Comparison of ENCODE assay signal across 38 cellular contexts in genomic region chr4:119057417-119057816, GRCh38.
"Had no signal": no experiment of that assay in that cellular context is flagged by ENCODE, and none has a peak within 500 bp of the region (broad histone marks: within the 10 kb centered on the region; RNA-seq: fewer than 3 reads in every experiment).

No MANE protein-coding gene starts in this region.

- H3K27me3 Mint-ChIP-seq: activated naive CD4-positive, alpha-beta T cell treated with anti-CD3 and anti-CD28 coated beads, Interleukin-2, amount 50 U/mL, for 24 hours; activated naive CD8-positive, alpha-beta T cell; activated naive CD8-positive, alpha-beta T cell treated with anti-CD3 and anti-CD28 coated beads, Interleukin-2, amount 10 ng/mL, durations not matched to agents 7 days and 5 days; activated naive CD8-positive, alpha-beta T cell treated with anti-CD3 and anti-CD28 coated beads, Interleukin-2, amount 50 U/mL, for 24 hours; activated T-cell treated with anti-CD3 and anti-CD28 coated beads, Interleukin-2, amount 50 U/mL, for 24 hours; activated T-helper 17 cell treated with anti-CD3 and anti-CD28 coated beads, Interleukin-2, amount 50 U/mL, for 72 hours; brain had no signal

- H3K9me3 ChIP-seq: adrenal gland, ascending aorta, body of pancreas, breast epithelium had no signal

- H3K27ac Mint-ChIP-seq: activated naive CD4-positive, alpha-beta T cell treated with anti-CD3 and anti-CD28 coated beads for 36 hours; activated naive CD4-positive, alpha-beta T cell treated with anti-CD3 and anti-CD28 coated beads, Interleukin-2, amount 10 ng/mL, durations not matched to agents 7 days and 5 days; activated naive CD4-positive, alpha-beta T cell treated with anti-CD3 and anti-CD28 coated beads, Interleukin-2, amount 50 U/mL, for 24 hours; activated naive CD4-positive, alpha-beta T cell treated with anti-CD3 and anti-CD28 coated beads, Interleukin-2, amount 50 U/mL, for 72 hours; activated naive CD8-positive, alpha-beta T cell; activated naive CD8-positive, alpha-beta T cell treated with anti-CD3 and anti-CD28 coated beads, Interleukin-2, amount 10 ng/mL, durations not matched to agents 7 days and 5 days; activated naive CD8-positive, alpha-beta T cell treated with anti-CD3 and anti-CD28 coated beads, Interleukin-2, amount 50 U/mL, for 24 hours; activated T-cell treated with anti-CD3 and anti-CD28 coated beads, Interleukin-2, amount 50 U/mL, for 24 hours; activated T-cell treated with anti-CD3 and anti-CD28 coated beads, Interleukin-2, amount 50 U/mL, for 72 hours; activated T-helper 1 cell treated with anti-CD3 and anti-CD28 coated beads, Interleukin-12 subunit alpha, Interleukin-12 subunit beta, Interleukin-2, Interleukin-4 antibody, amounts not matched to agents 30 ng/mL and 10 ng/mL and 1 ng/mL, durations not matched to agents 14 hours and 24 hours and 36 hours; activated T-helper 17 cell treated with anti-CD3 and anti-CD28 coated beads, Interleukin-2, amount 50 U/mL, for 72 hours; activated T-helper 2 cell treated with anti-CD3 and anti-CD28 coated beads, Interferon-gamma antibody, Interleukin-2, Interleukin-4, amounts not matched to agents 10 μg/mL and 5 μg/mL and 100 μg/mL, durations not matched to agents 14 hours and 24 hours and 36 hours; brain had no signal

- H3K4me3 Mint-ChIP-seq: activated naive CD4-positive, alpha-beta T cell treated with anti-CD3 and anti-CD28 coated beads for 36 hours; activated naive CD4-positive, alpha-beta T cell treated with anti-CD3 and anti-CD28 coated beads, Interleukin-2, amount 10 ng/mL, durations not matched to agents 7 days and 5 days; activated naive CD4-positive, alpha-beta T cell treated with anti-CD3 and anti-CD28 coated beads, Interleukin-2, amount 50 U/mL, for 24 hours; activated naive CD8-positive, alpha-beta T cell; activated naive CD8-positive, alpha-beta T cell treated with anti-CD3 and anti-CD28 coated beads, Interleukin-2, amount 10 ng/mL, durations not matched to agents 7 days and 5 days; activated naive CD8-positive, alpha-beta T cell treated with anti-CD3 and anti-CD28 coated beads, Interleukin-2, amount 50 U/mL, for 24 hours; activated T-cell treated with anti-CD3 and anti-CD28 coated beads, Interleukin-2, amount 50 U/mL, for 24 hours; activated T-cell treated with anti-CD3 and anti-CD28 coated beads, Interleukin-2, amount 50 U/mL, for 4 hours; activated T-cell treated with anti-CD3 and anti-CD28 coated beads, Interleukin-2, amount 50 U/mL, for 72 hours; activated T-helper 1 cell treated with anti-CD3 and anti-CD28 coated beads, Interleukin-12 subunit alpha, Interleukin-12 subunit beta, Interleukin-2, Interleukin-4 antibody, amounts not matched to agents 30 ng/mL and 10 ng/mL and 1 ng/mL, durations not matched to agents 14 hours and 24 hours and 36 hours; activated T-helper 17 cell treated with anti-CD3 and anti-CD28 coated beads, Interleukin-2, amount 50 U/mL, for 72 hours; brain; central memory CD8-positive, alpha-beta T cell had no signal

- DNase-seq: activated effector memory CD4-positive, alpha-beta T cell treated with anti-CD3 and anti-CD28 coated beads, Interleukin-2, amount 50 U/mL, for 16 hours; activated effector memory CD4-positive, alpha-beta T cell treated with Interleukin-2 at 50 U/mL for 16 hours; activated gamma-delta T cell; activated gamma-delta T cell treated with Interleukin-2 at 50 U/mL for 16 hours; activated naive CD4-positive, alpha-beta T cell; activated naive CD4-positive, alpha-beta T cell treated with anti-CD3 and anti-CD28 coated beads for 36 hours; activated naive CD4-positive, alpha-beta T cell treated with anti-CD3 and anti-CD28 coated beads, Interleukin-2, amount 10 ng/mL, durations not matched to agents 7 days and 5 days; activated naive CD4-positive, alpha-beta T cell treated with anti-CD3 and anti-CD28 coated beads, Interleukin-2, amount 50 U/mL, for 16 hours; activated naive CD4-positive, alpha-beta T cell treated with Interleukin-2 at 50 U/mL for 16 hours; activated naive CD8-positive, alpha-beta T cell treated with anti-CD3 and anti-CD28 coated beads, Interleukin-2, amount 10 ng/mL, durations not matched to agents 7 days and 5 days; activated naive CD8-positive, alpha-beta T cell treated with anti-CD3 and anti-CD28 coated beads, Interleukin-2, amount 50 U/mL, for 24 hours; activated T-cell treated with anti-CD3 and anti-CD28 coated beads for 4 hours; activated T-cell treated with anti-CD3 and anti-CD28 coated beads, Interleukin-2, amount 50 U/mL, for 1 hour; activated T-cell treated with anti-CD3 and anti-CD28 coated beads, Interleukin-2, amount 50 U/mL, for 24 hours; activated T-cell treated with anti-CD3 and anti-CD28 coated beads, Interleukin-2, amount 50 U/mL, for 4 hours; activated T-cell treated with anti-CD3 and anti-CD28 coated beads, Interleukin-2, amount 50 U/mL, for 48 hours; activated T-cell treated with anti-CD3 and anti-CD28 coated beads, Interleukin-2, amount 50 U/mL, for 72 hours; adrenal gland; amniotic stem cell; amygdala; anterior cingulate cortex; aorta; body of pancreas; brain microvascular endothelial cell; caudate nucleus; central memory CD4-positive, alpha-beta T cell; cerebellar nuclear complex had no signal

- H3K27me3 ChIP-seq: adrenal gland, ascending aorta, body of pancreas, brain microvascular endothelial cell, breast epithelium, cardiac muscle cell had no signal

- H3K27ac ChIP-seq: adrenal gland, body of pancreas, brain microvascular endothelial cell, breast epithelium, cardiac muscle cell had no signal

- H3K36me3 ChIP-seq: adrenal gland, brain microvascular endothelial cell, breast epithelium, cardiac muscle cell had no signal

- H3K4me1 Mint-ChIP-seq: activated naive CD4-positive, alpha-beta T cell treated with anti-CD3 and anti-CD28 coated beads, Interleukin-2, amount 10 ng/mL, durations not matched to agents 7 days and 5 days; activated naive CD4-positive, alpha-beta T cell treated with anti-CD3 and anti-CD28 coated beads, Interleukin-2, amount 50 U/mL, for 24 hours; activated naive CD8-positive, alpha-beta T cell treated with anti-CD3 and anti-CD28 coated beads, Interleukin-2, amount 10 ng/mL, durations not matched to agents 7 days and 5 days; activated naive CD8-positive, alpha-beta T cell treated with anti-CD3 and anti-CD28 coated beads, Interleukin-2, amount 50 U/mL, for 24 hours; activated T-helper 17 cell treated with anti-CD3 and anti-CD28 coated beads, Interleukin-2, amount 50 U/mL, for 72 hours; brain; central memory CD8-positive, alpha-beta T cell had no signal

- H3K4me1 ChIP-seq: adrenal gland, body of pancreas, breast epithelium had no signal

- H3K9me3 Mint-ChIP-seq: activated naive CD4-positive, alpha-beta T cell treated with anti-CD3 and anti-CD28 coated beads for 36 hours; activated naive CD4-positive, alpha-beta T cell treated with anti-CD3 and anti-CD28 coated beads, Interleukin-2, amount 10 ng/mL, durations not matched to agents 7 days and 5 days; activated naive CD4-positive, alpha-beta T cell treated with anti-CD3 and anti-CD28 coated beads, Interleukin-2, amount 50 U/mL, for 24 hours; activated naive CD4-positive, alpha-beta T cell treated with anti-CD3 and anti-CD28 coated beads, Interleukin-2, amount 50 U/mL, for 72 hours; activated naive CD8-positive, alpha-beta T cell treated with anti-CD3 and anti-CD28 coated beads, Interleukin-2, amount 50 U/mL, for 24 hours; activated T-cell treated with anti-CD3 and anti-CD28 coated beads, Interleukin-2, amount 50 U/mL, for 24 hours; activated T-cell treated with anti-CD3 and anti-CD28 coated beads, Interleukin-2, amount 50 U/mL, for 4 hours; activated T-cell treated with anti-CD3 and anti-CD28 coated beads, Interleukin-2, amount 50 U/mL, for 72 hours; activated T-helper 1 cell treated with anti-CD3 and anti-CD28 coated beads, Interleukin-12 subunit alpha, Interleukin-12 subunit beta, Interleukin-2, Interleukin-4 antibody, amounts not matched to agents 30 ng/mL and 10 ng/mL and 1 ng/mL, durations not matched to agents 14 hours and 24 hours and 36 hours; activated T-helper 17 cell treated with anti-CD3 and anti-CD28 coated beads, Interleukin-2, amount 50 U/mL, for 72 hours; activated T-helper 2 cell treated with anti-CD3 and anti-CD28 coated beads, Interferon-gamma antibody, Interleukin-2, Interleukin-4, amounts not matched to agents 10 μg/mL and 5 μg/mL and 100 μg/mL, durations not matched to agents 14 hours and 24 hours and 36 hours; brain; central memory CD8-positive, alpha-beta T cell had no signal

- H3K36me3 Mint-ChIP-seq: activated naive CD4-positive, alpha-beta T cell treated with anti-CD3 and anti-CD28 coated beads, Interleukin-2, amount 10 ng/mL, durations not matched to agents 7 days and 5 days; activated naive CD4-positive, alpha-beta T cell treated with anti-CD3 and anti-CD28 coated beads, Interleukin-2, amount 50 U/mL, for 24 hours; activated naive CD4-positive, alpha-beta T cell treated with anti-CD3 and anti-CD28 coated beads, Interleukin-2, amount 50 U/mL, for 72 hours; activated naive CD8-positive, alpha-beta T cell; activated naive CD8-positive, alpha-beta T cell treated with anti-CD3 and anti-CD28 coated beads, Interleukin-2, amount 10 ng/mL, durations not matched to agents 7 days and 5 days; brain had no signal

- H3K4me3 ChIP-seq: adrenal gland, ascending aorta, body of pancreas, breast epithelium, cardiac muscle cell had no signal
